ENCODE assay signal across 9 cellular contexts in genomic region chr3:197001106-197001971, GRCh38. TPM values are rescaled to one million over a fixed set of nuclear protein-coding genes. Genes with fewer than 3 reads are reported as not detected.
A peak's percentile ranks its signal among the peaks of the same experiment; 100 is the strongest.
DNase-seq lines count a peak whose midpoint lies in the region; ATAC-seq lines count a peak whose summit lies in the region.
"Had no signal": no experiment of that assay in that cellular context is flagged by ENCODE, and none has a peak within 500 bp of the region (broad histone marks: within the 10 kb centered on the region; RNA-seq: fewer than 3 reads in every experiment).

No MANE protein-coding gene starts in this region.

- H3K4me1 Mint-ChIP-seq in stimulated activated memory B cell treated with anti-CD40 and anti-IgM and Interleukin-4, amounts not matched to agents 10 μg/mL and 1 μg/mL and 100 μg/mL, for 72 hours: peaks cover 25% of the 10 kb centered on the region

- H3K9me3 Mint-ChIP-seq in stimulated activated memory B cell treated with anti-CD40 and anti-IgM and Interleukin-4, amounts not matched to agents 10 μg/mL and 1 μg/mL and 100 μg/mL, for 72 hours: no peaks in the 10 kb centered on the region

- H3K27ac Mint-ChIP-seq in stimulated activated memory B cell treated with anti-CD40 and anti-IgM and Interleukin-4, amounts not matched to agents 10 μg/mL and 1 μg/mL and 100 μg/mL, for 72 hours: peak overlapping the region; percentile 57

- H3K27ac ChIP-seq in SK-N-MC: peak overlapping the region; percentile 75

- peaks cover 18% of the 10 kb centered on the region for H3K27me3 Mint-ChIP-seq in stimulated activated memory B cell treated with anti-CD40 and anti-IgM and Interleukin-4, amounts not matched to agents 10 μg/mL and 1 μg/mL and 100 μg/mL, for 72 hours

- DNase-seq in NOMO-1 treated with DMSO at 0.1 percent for 48 hours (lab: John Stamatoyannopoulos, UW; ENCODE audit: unreplicated experiment) (peak; percentile 13), NOMO-1 treated with dmso at 0.1 percent for 144 hours (lab: John Stamatoyannopoulos, UW; ENCODE audit: unreplicated experiment) (no peak), SK-N-MC (ENCODE audit: low read depth, low spot score) (no peak)
- DNase-seq in central memory CD4-positive, alpha-beta T cell: no peak

- ATAC-seq in esophagus mucosa (peak; percentile 31), HG03460 (IDR thresholded peaks at IDR 0.05; ENCODE audit: unreplicated experiment) (no peak), GM19397 (IDR thresholded peaks at IDR 0.05; ENCODE audit: unreplicated experiment) (no peak)
- no peak for ATAC-seq in stimulated activated memory B cell treated with anti-CD40 and anti-IgM and Interleukin-4, amounts not matched to agents 10 μg/mL and 1 μg/mL and 100 μg/mL, for 72 hours

- no peak overlapping the region for H3K9ac ChIP-seq in SK-N-MC (ENCODE audit: insufficient read length)

- no peaks in the 10 kb centered on the region for H3K9me3 ChIP-seq in SK-N-MC (ENCODE audit: low read depth, low read length)
- H3K9me3 ChIP-seq: pancreas had no signal

- H3K36me3 Mint-ChIP-seq in stimulated activated memory B cell treated with anti-CD40 and anti-IgM and Interleukin-4, amounts not matched to agents 10 μg/mL and 1 μg/mL and 100 μg/mL, for 72 hours: peaks cover 14% of the 10 kb centered on the region

- no peak overlapping the region for H3K4me3 ChIP-seq in SK-N-MC

- peak overlapping the region; percentile 74 for H3K4me3 Mint-ChIP-seq in stimulated activated memory B cell treated with anti-CD40 and anti-IgM and Interleukin-4, amounts not matched to agents 10 μg/mL and 1 μg/mL and 100 μg/mL, for 72 hours

- no peaks in the 10 kb centered on the region for H3K36me3 ChIP-seq in SK-N-MC (ENCODE audit: insufficient read depth, low read length)
- H3K36me3 ChIP-seq: pancreas had no signal

RNA-seq across cellular contexts. Expression of gene MELTF, which starts 28.3 kb away (rescaled TPM):
- total RNA-seq in esophagus mucosa: 2.8 TPM

RNA-seq across cellular contexts. Expression of gene PIGZ, which starts 32.7 kb away (rescaled TPM):
- 3.7 TPM for total RNA-seq in esophagus mucosa

RNA-seq across cellular contexts. Expression of gene NCBP2, which starts 59.0 kb away (rescaled TPM):
- total RNA-seq in esophagus mucosa: 28.2 TPM
